In the genomic region with DNA sequence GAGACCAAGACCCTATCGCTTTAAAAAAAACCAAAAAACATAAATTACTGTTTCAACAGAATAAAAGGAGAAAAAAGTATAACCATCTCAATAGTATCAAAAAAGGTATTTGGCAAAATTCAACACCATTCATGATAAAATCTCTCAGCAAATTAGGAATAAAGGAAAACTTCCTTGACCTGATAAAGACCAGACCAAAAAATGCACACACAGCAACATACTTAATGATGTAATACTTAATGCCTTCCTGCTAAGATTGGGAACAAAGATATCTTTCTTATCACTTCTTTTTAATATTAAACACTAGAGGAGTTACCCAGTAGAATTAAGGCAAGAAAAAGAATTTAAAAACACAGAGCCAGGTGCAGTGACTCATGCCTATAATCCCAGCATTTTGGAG, we compare ENCODE assay signal across 27 cellular contexts.
"Had no signal": no experiment of that assay in that cellular context is flagged by ENCODE, and none has a peak within 500 bp of the region (broad histone marks: within the 10 kb centered on the region; RNA-seq: fewer than 3 reads in every experiment).

No MANE protein-coding gene starts in this region.

- H3K27ac ChIP-seq: coronary artery, esophagus squamous epithelium, gastrocnemius medialis, neural progenitor cell, parathyroid adenoma, thoracic aorta, tibial nerve, upper lobe of left lung had no signal

- H3K36me3 ChIP-seq: gastrocnemius medialis, upper lobe of left lung had no signal

- H3K9ac ChIP-seq: neural progenitor cell, parathyroid adenoma had no signal

- H2AFZ ChIP-seq: neural progenitor cell, parathyroid adenoma had no signal

- H3K4me1 Mint-ChIP-seq: nephron, neural progenitor cell had no signal

- H3K27me3 Mint-ChIP-seq: naive thymus-derived CD4-positive, alpha-beta T cell; progenitor cell of endocrine pancreas had no signal

- H3K4me2 ChIP-seq: neural progenitor cell had no signal

- H3K4me3 ChIP-seq: coronary artery, esophagus squamous epithelium, gastrocnemius medialis, lung, neural progenitor cell, thoracic aorta, tibial nerve, upper lobe of left lung had no signal

- H3K9me3 ChIP-seq: esophagus squamous epithelium, gastrocnemius medialis had no signal

- DNase-seq: dermis blood vessel endothelial cell; effector memory CD4-positive, alpha-beta T cell; erythroblast; esophagus squamous epithelium; foreskin fibroblast; gastrocnemius medialis; head of caudate nucleus; kidney; mesenchymal stem cell; naive thymus-derived CD4-positive, alpha-beta T cell; stimulated activated CD4-positive, alpha-beta T cell treated with anti-CD3 and anti-CD28 coated beads, Interleukin-2, amount 100 ng/mL, for 24 hours; stimulated activated CD4-positive, alpha-beta T cell treated with anti-CD3 and anti-CD28 coated beads, Interleukin-4, amount 100 ng/mL, for 24 hours; stimulated activated naive CD8-positive, alpha-beta T cell treated with anti-CD3 and anti-CD28 coated beads, Interleukin-15, Interleukin-2, amounts not matched to agents 100 U/mL and 50 U/mL, for 24 hours; upper lobe of left lung had no signal

- H3K27ac Mint-ChIP-seq: mesothelial cell of epicardium; nephron; neural progenitor cell; progenitor cell of endocrine pancreas; stimulated activated effector memory CD8-positive, alpha-beta T cell treated with anti-CD3 and anti-CD28 coated beads, Interleukin-12 subunit alpha, Interleukin-12 subunit beta, amount 100 ng/mL, for 72 hours had no signal

- FAIRE-seq: kidney, urothelium cell line had no signal

- ATAC-seq: gastrocnemius medialis; left lobe of liver; naive thymus-derived CD4-positive, alpha-beta T cell; sciatic nerve; stimulated activated effector memory CD8-positive, alpha-beta T cell treated with anti-CD3 and anti-CD28 coated beads, Interleukin-12 subunit alpha, Interleukin-12 subunit beta, amount 100 ng/mL, for 72 hours; stimulated activated naive CD8-positive, alpha-beta T cell treated with anti-CD3 and anti-CD28 coated beads, Interleukin-15, Interleukin-2, amounts not matched to agents 100 U/mL and 50 U/mL, for 24 hours had no signal

- H3K4me1 ChIP-seq: esophagus squamous epithelium, neural progenitor cell had no signal

- H3K4me3 Mint-ChIP-seq: mesothelial cell of epicardium; naive thymus-derived CD4-positive, alpha-beta T cell; nephron; neural progenitor cell; stimulated activated effector memory CD8-positive, alpha-beta T cell treated with anti-CD3 and anti-CD28 coated beads, Interleukin-12 subunit alpha, Interleukin-12 subunit beta, amount 100 ng/mL, for 72 hours had no signal

- H3K27me3 ChIP-seq: esophagus squamous epithelium, gastrocnemius medialis, neural progenitor cell, tibial nerve, upper lobe of left lung had no signal
